In genomic region chr1:236103059-236103458, GRCh38 we compare ENCODE assay signal across 2 cellular contexts.
TF ChIP-seq lines count a peak whose summit lies in the region.

No MANE protein-coding gene starts in this region.

TF ChIP-seq in A549, 52 proteins besides CTCF, POLR2A, EP300 and RAD21 (continued from another document):
- TF ChIP-seq HMGXB4 (CRISPR knock-in tag; IDR thresholded peaks at IDR 0.05; ENCODE audit: borderline replicate concordance), result no peak

TF ChIP-seq in GM23338, 12 proteins besides CTCF, POLR2A, EP300 and RAD21:
- TF ChIP-seq REST (IDR thresholded peaks at IDR 0.05; ENCODE audit: unreplicated experiment) (no peak), EZH2 (IDR thresholded peaks at IDR 0.05; ENCODE audit: low read depth, unreplicated experiment) (no peak), STAT1 (IDR thresholded peaks at IDR 0.05; ENCODE audit: unreplicated experiment) (no peak), NANOG (IDR thresholded peaks at IDR 0.05; ENCODE audit: borderline replicate concordance) (no peak), JUNB (IDR thresholded peaks at IDR 0.05; ENCODE audit: unreplicated experiment) (no peak), POLR2AphosphoS5 (IDR thresholded peaks at IDR 0.05; ENCODE audit: low read depth) (no peak), EZH2phosphoT487 (IDR thresholded peaks at IDR 0.05; ENCODE audit: unreplicated experiment) (no peak), ZNF114 (CRISPR knock-in tag; IDR thresholded peaks at IDR 0.05) (no peak), ZNF462 (CRISPR knock-in tag; IDR thresholded peaks at IDR 0.05) (no peak), CREB1 (CRISPR knock-in tag; IDR thresholded peaks at IDR 0.05; ENCODE audit: low read depth) (no peak), ZNF331 (CRISPR knock-in tag; IDR thresholded peaks at IDR 0.05; ENCODE audit: low read depth) (no peak)
